ENCODE assay signal across 1 cellular context in genomic region chr11:10896493-10896892, GRCh38.
TF ChIP-seq lines count a peak whose summit lies in the region.

No MANE protein-coding gene starts in this region.

TF ChIP-seq in K562, 482 proteins besides CTCF, POLR2A, EP300 and RAD21:
- no peak for TF ChIP-seq MTA1 (IDR thresholded peaks at IDR 0.05; ENCODE audit: borderline replicate concordance)
- TF ChIP-seq SRSF3 (IDR thresholded peaks at IDR 0.05; ENCODE audit: insufficient read depth, low read length), result no peak
- TF ChIP-seq PATZ1 (CRISPR knock-in tag; IDR thresholded peaks at IDR 0.05; ENCODE audit: borderline replicate concordance), result no peak
- TF ChIP-seq IRF2 (CRISPR knock-in tag; IDR thresholded peaks at IDR 0.05), result no peak
- TF ChIP-seq MCM3 (IDR thresholded peaks at IDR 0.05), result no peak
- no peak for TF ChIP-seq GTF2F1 (IDR thresholded peaks at IDR 0.05; ENCODE audit: low read depth, low read length)
- TF ChIP-seq MGA (IDR thresholded peaks at IDR 0.05), result no peak
- TF ChIP-seq ZNF696 (CRISPR knock-in tag; conservative IDR thresholded peaks at IDR 0.05), result no peak
- TF ChIP-seq CBX8 (IDR thresholded peaks at IDR 0.05; ENCODE audit: borderline replicate concordance, extremely low read depth, low read depth, low read length, poor library complexity, severe bottlenecking), result no peak
- TF ChIP-seq CCNT2 (IDR thresholded peaks at IDR 0.05; ENCODE audit: borderline replicate concordance, extremely low read depth, insufficient read length, low read depth, low read length), result no peak
- no peak for TF ChIP-seq ZBTB17 (CRISPR knock-in tag; IDR thresholded peaks at IDR 0.05)
- no peak for TF ChIP-seq NONO (IDR thresholded peaks at IDR 0.05; ENCODE audit: low read depth in 2 of 2, low read length in 1 of 2)
- no peak for TF ChIP-seq ZNF277 (CRISPR knock-in tag; IDR thresholded peaks at IDR 0.05; ENCODE audit: borderline replicate concordance)
- no peak for TF ChIP-seq ASH1L (IDR thresholded peaks at IDR 0.05; ENCODE audit: borderline replicate concordance, low read depth, partially characterized antibody)
- TF ChIP-seq ESRRA (IDR thresholded peaks at IDR 0.05; ENCODE audit: borderline replicate concordance, low read depth), result no peak
- TF ChIP-seq GABPB2 (CRISPR knock-in tag; conservative IDR thresholded peaks at IDR 0.05), result no peak
- no peak for TF ChIP-seq ELK1 (CRISPR knock-in tag; IDR thresholded peaks at IDR 0.05)
